In the genomic region with DNA sequence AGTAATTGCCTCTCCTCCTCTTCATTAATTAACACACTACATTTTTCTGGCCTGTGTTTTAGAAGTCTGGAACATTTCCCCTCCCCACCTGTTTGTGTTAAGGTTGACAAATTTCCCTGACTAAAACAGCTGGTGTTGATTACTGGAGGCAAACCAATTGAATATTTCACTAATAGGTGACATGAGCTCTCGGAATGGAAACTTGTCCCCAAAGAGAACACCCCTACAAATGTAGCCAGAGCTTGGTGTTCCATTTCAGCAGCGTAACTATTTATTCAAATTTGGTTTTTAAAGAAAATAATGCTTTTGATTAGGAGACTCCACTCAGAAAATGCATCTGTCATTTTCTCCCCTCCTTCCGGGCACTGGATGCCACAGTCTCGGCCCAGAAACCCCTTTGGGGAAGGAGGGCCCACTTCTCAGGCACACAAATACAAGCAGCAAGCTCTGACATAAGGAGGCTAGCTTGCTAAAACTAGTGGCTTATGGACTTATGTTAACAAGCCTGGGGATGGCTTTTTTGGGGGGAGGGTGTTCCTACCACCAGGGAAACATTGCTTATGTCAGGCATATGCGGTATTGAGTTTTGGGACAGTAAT, we compare ENCODE assay signal across 11 cellular contexts. TPM values are rescaled to one million over a fixed set of nuclear protein-coding genes. Genes with fewer than 3 reads are reported as not detected.
DNase-seq lines count a peak whose midpoint lies in the region; ATAC-seq, FAIRE-seq and TF ChIP-seq lines count a peak whose summit lies in the region.
"Had no signal": no experiment of that assay in that cellular context is flagged by ENCODE, and none has a peak within 500 bp of the region (broad histone marks: within the 10 kb centered on the region; RNA-seq: fewer than 3 reads in every experiment).

No MANE protein-coding gene starts in this region.

- H4K20me1 ChIP-seq in PC-3 (ENCODE audit: low read length), result no peaks in the 10 kb centered on the region

- H3K27ac ChIP-seq in HEK293 (ENCODE audit: extremely low read depth, low read depth, low read length) (no peak overlapping the region; the same call in 1 of the 2 replicates), kidney (ENCODE audit: low read depth in 2 of 2, low read length in 2 of 2) (peak overlapping the region; percentile 32 to 56), stomach (peak overlapping the region in 3 of 5 donors; percentile 65 to 84 (median 77)), PC-3 (ENCODE audit: low read length) (no peak overlapping the region)
- H3K27ac ChIP-seq: epithelial cell of prostate had no signal

- no peak for DNase-seq in activated naive CD8-positive, alpha-beta T cell treated with anti-CD3 and anti-CD28 coated beads, Interleukin-2, amount 50 U/mL, for 24 hours
- DNase-seq in kidney (no peak), stomach (no peak), PC-3 (no peak)
- DNase-seq: activated effector memory CD4-positive, alpha-beta T cell treated with Interleukin-2 at 50 U/mL for 16 hours; GF-D8; stimulated activated naive CD8-positive, alpha-beta T cell treated with anti-CD3 and anti-CD28 coated beads, Interleukin-15, Interleukin-2, amounts not matched to agents 100 U/mL and 50 U/mL, for 24 hours had no signal

- H3K36me3 ChIP-seq in HEK293 (ENCODE audit: control insufficient read depth in 2 of 2, insufficient read depth in 1 of 2, low read length in 2 of 2), result no peaks in the 10 kb centered on the region
- no peaks in the 10 kb centered on the region for H3K36me3 ChIP-seq in kidney (ENCODE audit: control insufficient read depth in 1 of 2, insufficient read depth in 2 of 2, low read length in 2 of 2)
- no peaks in the 10 kb centered on the region for H3K36me3 ChIP-seq in stomach
- H3K36me3 ChIP-seq in PC-3 (ENCODE audit: low read depth, low read length), result no peaks in the 10 kb centered on the region

- peaks cover 0 to 52% (median 12%) of the 10 kb centered on the region in 3 donors for H3K27me3 ChIP-seq in stomach
- peaks cover 78% of the 10 kb centered on the region for H3K27me3 ChIP-seq in PC-3 (ENCODE audit: low read length)

- peaks cover 57% of the 10 kb centered on the region for H3K27me3 Mint-ChIP-seq in activated naive CD8-positive, alpha-beta T cell treated with anti-CD3 and anti-CD28 coated beads, Interleukin-2, amount 50 U/mL, for 24 hours

- no peak for TF ChIP-seq CTCF in HEK293 (tag by site-specific recombination; IDR thresholded peaks at IDR 0.05)
- TF ChIP-seq CTCF in kidney (IDR thresholded peaks at IDR 0.05; ENCODE audit: borderline replicate concordance, extremely low read depth, insufficient read depth), result no peak
- no peak for TF ChIP-seq CTCF in stomach (IDR thresholded peaks at IDR 0.05)
- TF ChIP-seq CTCF in PC-3 (conservative IDR thresholded peaks at IDR 0.05; ENCODE audit: low read depth, low read length), result no peak

- POLR2A ChIA-PET in HEK293 (lab: Yijun Ruan, JAX) (interaction anchor here (0.6 to 0.7 kb wide), 2 partner anchors 125 to 246 kb away, joined by 3 to 4 read pairs; no protein-coding TSS in a partner anchor), PC-3 (lab: Charles Lee; ENCODE audit: unreplicated experiment) (no interaction called here)

- H3K4me1 Mint-ChIP-seq in activated naive CD8-positive, alpha-beta T cell treated with anti-CD3 and anti-CD28 coated beads, Interleukin-2, amount 50 U/mL, for 24 hours, result peaks cover 5% of the 10 kb centered on the region

- H3K4me1 ChIP-seq in HEK293 (ENCODE audit: control insufficient read depth, insufficient read depth, low read length) (no peaks in the 10 kb centered on the region), kidney (ENCODE audit: control insufficient read depth in 1 of 2, insufficient read depth in 1 of 2, low read depth in 1 of 2, low read length in 2 of 2) (peaks cover 7 to 8% of the 10 kb centered on the region in 2 donors), stomach (peaks cover 15 to 31% (median 25%) of the 10 kb centered on the region in 4 donors), PC-3 (ENCODE audit: insufficient read depth, low read length) (peaks cover 4% of the 10 kb centered on the region; the same call in 1 of the 2 replicates)

- TF ChIP-seq POLR2A in stomach (IDR thresholded peaks at IDR 0.05), result no peak

- no peak for FAIRE-seq in kidney (lab: Jason Lieb, UNC)

- H3K27ac Mint-ChIP-seq in activated naive CD8-positive, alpha-beta T cell treated with anti-CD3 and anti-CD28 coated beads, Interleukin-2, amount 50 U/mL, for 24 hours, result no peak overlapping the region

- H3K9me3 Mint-ChIP-seq in activated naive CD8-positive, alpha-beta T cell treated with anti-CD3 and anti-CD28 coated beads, Interleukin-2, amount 50 U/mL, for 24 hours, result no peaks in the 10 kb centered on the region

- no peaks in the 10 kb centered on the region for H3K79me2 ChIP-seq in PC-3 (ENCODE audit: low read length)

- no peaks in the 10 kb centered on the region for H3F3A ChIP-seq in PC-3 (ENCODE audit: low read length, unreplicated experiment)

- H3K9ac ChIP-seq in kidney (ENCODE audit: low read length in 2 of 2), result peak overlapping the region; percentile 5 to 72
- no peak overlapping the region for H3K9ac ChIP-seq in PC-3 (ENCODE audit: low read length)

- no peaks in the 10 kb centered on the region for H3K9me2 ChIP-seq in PC-3 (replicated peaks; ENCODE audit: low read length)

- peak overlapping the region; percentile 15 for H3K4me3 Mint-ChIP-seq in activated naive CD8-positive, alpha-beta T cell treated with anti-CD3 and anti-CD28 coated beads, Interleukin-2, amount 50 U/mL, for 24 hours

- H2AFZ ChIP-seq in PC-3 (ENCODE audit: low read length), result no peak overlapping the region

- no peak for TF ChIP-seq EP300 in stomach (IDR thresholded peaks at IDR 0.05)

- H3K4me2 ChIP-seq in PC-3 (ENCODE audit: low read length), result no peak overlapping the region

- intact Hi-C loops in kidney (cut with DNase I) (loop anchor here (5.0 kb wide), 1 partner anchor 269 kb away; no protein-coding TSS in a partner anchor), stomach (cut with DNase I; ENCODE audit: low total_unique reads) (loop anchor here (5.0 kb wide), 1 partner anchor 269 kb away; no protein-coding TSS in a partner anchor), PC-3 (cut with micrococcal nuclease) (no loop called here)

- 71 to 86% (median 77%) methylated on average over 5 of the region's 5 CpGs for WGBS in stomach, 5 donors

- H3K36me3 Mint-ChIP-seq in activated naive CD8-positive, alpha-beta T cell treated with anti-CD3 and anti-CD28 coated beads, Interleukin-2, amount 50 U/mL, for 24 hours (ENCODE audit: low read depth), result no peaks in the 10 kb centered on the region

- BruUV-seq in PC-3 (replicated peaks; lab: Mats Ljungman, UMichigan), result no TSS peak

- H3K9me3 ChIP-seq in HEK293 (ENCODE audit: control insufficient read depth, insufficient read depth, low read depth, low read length) (no peaks in the 10 kb centered on the region), kidney (ENCODE audit: control insufficient read depth in 1 of 2, low read length in 2 of 2) (no peaks in the 10 kb centered on the region), stomach (no peaks in the 10 kb centered on the region), PC-3 (ENCODE audit: low read length) (no peaks in the 10 kb centered on the region)

- CTCF ChIA-PET in HEK293 (lab: Yijun Ruan, JAX), result interaction anchor here (0.6 to 5.7 kb wide), 3 partner anchors 19 to 356 kb away, joined by 3 to 43 read pairs (median 4); no protein-coding TSS in a partner anchor
- CTCF ChIA-PET in PC-3 (lab: Charles Lee), result no interaction called here

- no peak for ATAC-seq in activated naive CD8-positive, alpha-beta T cell treated with anti-CD3 and anti-CD28 coated beads, Interleukin-2, amount 50 U/mL, for 24 hours
- no peak for ATAC-seq in HG03460 (IDR thresholded peaks at IDR 0.05; ENCODE audit: unreplicated experiment)
- ATAC-seq in PC-3, result no peak
- ATAC-seq in HG03097 (IDR thresholded peaks at IDR 0.05; ENCODE audit: low FRiP score, unreplicated experiment), result no peak
- ATAC-seq: stimulated activated naive CD8-positive, alpha-beta T cell treated with anti-CD3 and anti-CD28 coated beads, Interleukin-15, Interleukin-2, amounts not matched to agents 100 U/mL and 50 U/mL, for 24 hours had no signal

- H3K4me3 ChIP-seq in HEK293 (ENCODE audit: low read depth, low read length) (peak overlapping the region; percentile 94), kidney (ENCODE audit: low read length in 2 of 2) (peak overlapping the region; percentile 79 to 84), stomach (peak overlapping the region; percentile 73 to 89 (median 76)), PC-3 (ENCODE audit: low read length) (no peak overlapping the region)

TF ChIP-seq in HEK293, 187 proteins besides CTCF, POLR2A, EP300 and RAD21 (continues in another document):
- no peak for TF ChIP-seq ZNF174 (tag by site-specific recombination; IDR thresholded peaks at IDR 0.05)
- TF ChIP-seq PRDM10 (tag by site-specific recombination; IDR thresholded peaks at IDR 0.05), result peak; percentile 84
- peak; percentile 10; the same call in 1 of the 2 replicates for TF ChIP-seq ZBTB20 (tag by site-specific recombination; IDR thresholded peaks at IDR 0.05)
- no peak for TF ChIP-seq ZNF555 (tag by site-specific recombination; conservative IDR thresholded peaks at IDR 0.05)

RNA-seq across cellular contexts. Expression of gene RNF150, which starts 2.2 kb away (rescaled TPM):
- total RNA-seq in kidney, result 34.2 TPM
- polyA plus RNA-seq in kidney (ENCODE audit: insufficient read depth, low read depth, low replicate concordance), result 5.0 TPM
- 10 to 100 TPM in 4 of 5 donors, 1 to 10 TPM in 1; 5.9 to 88.1 (median 21.7) TPM for total RNA-seq in stomach
- 1 to 10 TPM in 1 of 3 donors, under 1 TPM in 2; 0.31 to 1.3 (median 0.61) TPM for polyA plus RNA-seq in stomach
- 0.55 and 0.58 TPM in 2 replicates for total RNA-seq in PC-3 (2014; rRNA removed)

Comparison
In these comparisons a context has a peak if more than half of its experiments do, and no peak if none do; other contexts are left out.
1. H3K27ac ChIP-seq: peak in kidney (2 of 2) and stomach (3 of 5); none in HEK293 (single experiment) and PC-3 (single experiment).